28 cellular contexts compared by ENCODE assay signal in the genomic region with DNA sequence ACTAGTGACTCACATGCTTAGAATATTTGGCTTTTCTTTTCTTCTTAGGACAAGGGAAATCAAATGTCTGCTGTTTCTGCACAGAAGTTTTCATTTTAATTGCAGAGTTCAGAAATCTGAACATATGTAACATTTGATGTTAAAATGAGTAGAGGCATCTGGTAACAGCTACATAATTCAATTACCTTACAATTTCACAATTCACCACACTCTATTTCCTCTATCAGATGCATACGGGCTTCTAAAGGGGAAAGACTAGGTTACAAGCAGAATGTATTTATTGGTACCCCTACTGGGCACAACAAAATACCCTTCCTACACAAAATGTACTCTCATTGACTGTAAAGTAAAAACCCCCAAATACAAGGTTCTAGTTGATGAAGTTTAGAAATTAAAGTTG.
"Had no signal": no experiment of that assay in that cellular context is flagged by ENCODE, and none has a peak within 500 bp of the region (broad histone marks: within the 10 kb centered on the region; RNA-seq: fewer than 3 reads in every experiment).

No MANE protein-coding gene starts in this region.

- H3K4me1 ChIP-seq: gastrocnemius medialis had no signal

- H3K4me3 ChIP-seq: coronary artery, dorsolateral prefrontal cortex, gastrocnemius medialis had no signal

- H3K27ac ChIP-seq: brain microvascular endothelial cell, coronary artery, dorsolateral prefrontal cortex, gastrocnemius medialis, WERI-Rb-1 had no signal

- DNase-seq: activated B cell treated with CpG ODN at 0.5 μM for 24 hours; activated CD4-positive, alpha-beta T cell treated with anti-CD3 and anti-CD28 coated beads for 48 hours; activated CD4-positive, alpha-beta T cell treated with anti-CD3 and anti-CD28 coated beads, Interleukin-2, amount 50 U/mL, for 1 hour; activated CD4-positive, alpha-beta T cell treated with anti-CD3 and anti-CD28 coated beads, Interleukin-2, amount 50 U/mL, for 48 hours; activated CD8-positive, alpha-beta memory T cell treated with anti-CD3 and anti-CD28 coated beads for 24 hours; activated CD8-positive, alpha-beta T cell treated with anti-CD3 and anti-CD28 coated beads for 36 hours; activated effector memory CD4-positive, alpha-beta T cell treated with Interleukin-2 at 50 U/mL for 16 hours; activated gamma-delta T cell treated with Interleukin-2 at 50 U/mL for 16 hours; activated naive CD4-positive, alpha-beta T cell treated with anti-CD3 and anti-CD28 coated beads, Interleukin-2, amount 50 U/mL, for 16 hours; activated naive CD4-positive, alpha-beta T cell treated with Interleukin-2 at 50 U/mL for 16 hours; activated T-cell treated with anti-CD3 and anti-CD28 coated beads, Interleukin-2, amount 50 U/mL, for 4 hours; amniotic stem cell; anterior cingulate cortex; brain microvascular endothelial cell; dorsolateral prefrontal cortex; effector memory CD4-positive, alpha-beta T cell; endodermal cell; foreskin fibroblast; gastrocnemius medialis; glutamatergic neuron; T-helper 1 cell; T-helper 17 cell; T1000; WERI-Rb-1 had no signal

- H3K27me3 ChIP-seq: brain microvascular endothelial cell, dorsolateral prefrontal cortex, gastrocnemius medialis had no signal

- ATAC-seq: activated CD4-positive, CD25-positive, alpha-beta regulatory T cell treated with anti-CD3 and anti-CD28 coated beads, Interleukin-2, amount 50 U/mL, for 24 hours; activated CD8-positive, alpha-beta T cell treated with anti-CD3 and anti-CD28 coated beads for 36 hours; activated T-cell treated with anti-CD3 and anti-CD28 coated beads, Interleukin-2, amount 50 U/mL, for 4 hours; activated T-helper 17 cell treated with anti-CD3 and anti-CD28 coated beads, Interleukin-2, amount 50 U/mL, for 72 hours; esophagus mucosa; gastrocnemius medialis; T-helper 17 cell had no signal
